In the genomic region with DNA sequence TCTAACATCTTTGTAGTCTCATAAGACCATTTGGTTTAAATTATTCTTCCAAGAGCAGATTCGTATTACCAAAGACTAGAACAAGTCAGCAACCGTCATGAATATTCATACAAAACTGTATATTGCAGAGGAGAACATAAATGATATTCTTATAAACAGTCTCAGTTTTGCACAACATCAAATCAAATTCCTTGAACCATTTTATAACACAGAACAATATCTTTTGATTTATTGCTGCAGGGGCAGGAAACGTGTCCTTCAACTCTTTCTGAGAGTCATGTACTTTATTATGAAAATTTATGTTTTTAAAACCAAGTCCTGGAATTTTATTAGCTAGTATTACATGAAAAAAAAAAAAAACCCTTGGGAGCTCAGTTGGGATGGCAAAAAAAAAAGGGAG, we compare ENCODE assay signal across 9 cellular contexts. TPM values are rescaled to one million over a fixed set of nuclear protein-coding genes. Genes with fewer than 3 reads are reported as not detected.
"Had no signal": no experiment of that assay in that cellular context is flagged by ENCODE, and none has a peak within 500 bp of the region (broad histone marks: within the 10 kb centered on the region; RNA-seq: fewer than 3 reads in every experiment).

No MANE protein-coding gene starts in this region.

- ATAC-seq: GM12878 had no signal

- H3K4me3 ChIP-seq: GM12878 had no signal

- FAIRE-seq: G401.6, GM12878, GM12891, GM12892, GM18507, GM19239 had no signal

- DNase-seq: GDM1, GF-D8 had no signal

RNA-seq across cellular contexts. Expression of gene SIGLECL1, which starts 26.2 kb away (rescaled TPM):
- total RNA-seq: G401, GM12878 had no signal
- polyA plus RNA-seq: GM12878 had no signal

RNA-seq across cellular contexts. Expression of gene IGLON5, which starts 34.3 kb away (rescaled TPM):
- total RNA-seq: G401, GM12878 had no signal
- polyA plus RNA-seq: GM12878 had no signal

RNA-seq across cellular contexts. Expression of gene CD33, which starts 52.2 kb away (rescaled TPM):
- total RNA-seq: G401 had no signal
